ENCODE assay signal across 20 cellular contexts in the genomic region with DNA sequence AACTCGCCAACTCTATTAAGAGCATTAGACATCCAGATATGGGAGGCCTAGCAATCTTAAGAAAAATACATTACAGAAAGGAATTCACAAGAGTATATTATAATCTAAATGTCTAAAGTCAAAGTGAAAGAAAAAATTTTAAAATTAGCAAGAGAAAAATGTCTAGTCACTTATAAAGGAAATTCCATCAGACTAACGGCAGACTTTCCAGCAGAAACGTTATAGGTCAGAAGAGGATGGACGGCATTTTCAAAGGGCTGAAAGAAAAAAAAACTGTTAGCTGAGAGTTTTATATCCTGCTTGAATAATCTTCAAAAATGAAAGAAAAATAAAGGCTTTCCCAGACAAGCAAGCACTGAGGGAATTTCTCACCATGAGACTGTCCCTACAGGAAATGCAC.
DNase-seq lines count a peak whose midpoint lies in the region; ATAC-seq and TF ChIP-seq lines count a peak whose summit lies in the region.
"Had no signal": no experiment of that assay in that cellular context is flagged by ENCODE, and none has a peak within 500 bp of the region (broad histone marks: within the 10 kb centered on the region; RNA-seq: fewer than 3 reads in every experiment).

No MANE protein-coding gene starts in this region.

- no peak overlapping the region for H3K4me2 ChIP-seq in GM23338
- H3K4me2 ChIP-seq: neural progenitor cell had no signal

- H3K27me3 Mint-ChIP-seq in GM23338 (ENCODE audit: insufficient read depth, low read depth, poor library complexity) = peaks cover 3% of the 10 kb centered on the region
- no peaks in the 10 kb centered on the region for H3K27me3 Mint-ChIP-seq in progenitor cell of endocrine pancreas
- H3K27me3 Mint-ChIP-seq: activated CD4-positive, alpha-beta memory T cell treated with anti-CD3 and anti-CD28 coated beads, Interleukin-2, amount 10 ng/mL, durations not matched to agents 7 days and 5 days; CD4-positive, CD25-positive, alpha-beta regulatory T cell had no signal

- peaks cover 12% of the 10 kb centered on the region; the same call in 1 of the 2 replicates for H3K9me2 ChIP-seq in GM23338 (ENCODE audit: insufficient read depth)

- H3K9me3 Mint-ChIP-seq in GM23338 (peaks cover 54% of the 10 kb centered on the region), progenitor cell of endocrine pancreas (ENCODE audit: low read depth) (peaks cover 37% of the 10 kb centered on the region)

- peaks cover 38% of the 10 kb centered on the region for H3K36me3 Mint-ChIP-seq in GM23338 (ENCODE audit: low read depth)
- H3K36me3 Mint-ChIP-seq in progenitor cell of endocrine pancreas (ENCODE audit: insufficient read depth) = peaks cover 9% of the 10 kb centered on the region
- H3K36me3 Mint-ChIP-seq: CD4-positive, CD25-positive, alpha-beta regulatory T cell; T-cell had no signal

- H3K27me3 ChIP-seq in GM23338 (ENCODE audit: insufficient read depth) = no peaks in the 10 kb centered on the region
- H3K27me3 ChIP-seq: neural progenitor cell, tibial nerve had no signal

- H3F3A ChIP-seq in GM23338 (replicated peaks; ENCODE audit: low read depth) = no peaks in the 10 kb centered on the region

- H4K20me1 ChIP-seq in GM23338 (replicated peaks; ENCODE audit: insufficient read depth) = no peaks in the 10 kb centered on the region

- peaks cover 18% of the 10 kb centered on the region; the same call in 1 of the 2 replicates for H3K36me3 ChIP-seq in GM23338 (ENCODE audit: insufficient read depth)
- H3K36me3 ChIP-seq: tibial nerve had no signal

- ATAC-seq in GM23338 = no peak
- ATAC-seq: Panc1, T-cell had no signal

- H3K4me3 ChIP-seq in GM23338 (no peak overlapping the region), fibroblast of villous mesenchyme (ENCODE audit: low read depth, low read length) (no peak overlapping the region)
- H3K4me3 ChIP-seq: neural progenitor cell, tibial nerve had no signal

- no peak overlapping the region for H2AFZ ChIP-seq in GM23338
- H2AFZ ChIP-seq: neural progenitor cell had no signal

- no peaks in the 10 kb centered on the region for H3K79me2 ChIP-seq in GM23338 (replicated peaks; ENCODE audit: insufficient read depth)

- DNase-seq in DMS53 treated with DMSO at 0.1 percent for 48 hours (lab: John Stamatoyannopoulos, UW; ENCODE audit: unreplicated experiment) (peak; percentile 5), GM23338 (ENCODE audit: low spot score) (peak; percentile 44), astrocyte of the hippocampus (ENCODE audit: low read depth, low spot score) (peak; percentile 4), fibroblast of villous mesenchyme (ENCODE audit: low read depth) (peak; percentile 16), progenitor cell of endocrine pancreas (ENCODE audit: low spot score, unreplicated experiment) (no peak), NCI-H1417 treated with DMSO at 0.1 percent for 48 hours (lab: John Stamatoyannopoulos, UW) (no peak)
- no peak for DNase-seq in activated T-cell treated with anti-CD3 and anti-CD28 coated beads, Interleukin-2, amount 50 U/mL, for 1 hour
- DNase-seq: activated CD4-positive, alpha-beta memory T cell treated with anti-CD3 and anti-CD28 coated beads, Interleukin-2, amount 10 ng/mL, durations not matched to agents 7 days and 5 days; CD4-positive, CD25-positive, alpha-beta regulatory T cell; effector CD8-positive, alpha-beta T cell; GDM1; kidney; NCI-H1048; NCI-H1930; posterior cingulate gyrus; SIG-M5; T-cell had no signal

- no peaks in the 10 kb centered on the region for H3K4me1 ChIP-seq in GM23338 (ENCODE audit: insufficient read depth)
- H3K4me1 ChIP-seq: neural progenitor cell, tibial nerve had no signal

- H3K27ac Mint-ChIP-seq in GM23338 (no peak overlapping the region), progenitor cell of endocrine pancreas (no peak overlapping the region)
- H3K27ac Mint-ChIP-seq: activated CD4-positive, alpha-beta memory T cell treated with anti-CD3 and anti-CD28 coated beads, Interleukin-2, amount 10 ng/mL, durations not matched to agents 7 days and 5 days; CD4-positive, CD25-positive, alpha-beta regulatory T cell; neural progenitor cell; T-cell had no signal

- H3K27ac ChIP-seq in GM23338 (ENCODE audit: low read depth) = no peak overlapping the region
- H3K27ac ChIP-seq: neural progenitor cell, tibial nerve had no signal

- no peak overlapping the region for H3K4me3 Mint-ChIP-seq in GM23338
- no peak overlapping the region for H3K4me3 Mint-ChIP-seq in progenitor cell of endocrine pancreas (ENCODE audit: low read depth)
- H3K4me3 Mint-ChIP-seq: activated CD4-positive, alpha-beta memory T cell treated with anti-CD3 and anti-CD28 coated beads, Interleukin-2, amount 10 ng/mL, durations not matched to agents 7 days and 5 days; CD4-positive, CD25-positive, alpha-beta regulatory T cell; neural progenitor cell; T-cell had no signal

- H3K4me1 Mint-ChIP-seq in GM23338 (no peaks in the 10 kb centered on the region; the same call in 2 of the 3 replicates), progenitor cell of endocrine pancreas (ENCODE audit: low read depth) (no peaks in the 10 kb centered on the region)
- H3K4me1 Mint-ChIP-seq: activated CD4-positive, alpha-beta memory T cell treated with anti-CD3 and anti-CD28 coated beads, Interleukin-2, amount 10 ng/mL, durations not matched to agents 7 days and 5 days; CD4-positive, CD25-positive, alpha-beta regulatory T cell; neural progenitor cell; T-cell had no signal

- TF ChIP-seq CTCF in GM23338 (conservative IDR thresholded peaks at IDR 0.05; ENCODE audit: low read depth in 2 of 2) = no peak
- TF ChIP-seq CTCF in fibroblast of villous mesenchyme (IDR thresholded peaks at IDR 0.05; ENCODE audit: insufficient read depth, low read depth, low read length) = no peak
- TF ChIP-seq CTCF in progenitor cell of endocrine pancreas (IDR thresholded peaks at IDR 0.05; ENCODE audit: unreplicated experiment) = no peak

TF ChIP-seq in GM23338, 12 proteins besides CTCF, POLR2A, EP300 and RAD21 (continues in another document):
- TF ChIP-seq ZNF331 (CRISPR knock-in tag; IDR thresholded peaks at IDR 0.05; ENCODE audit: low read depth) = no peak
- TF ChIP-seq, protein P1, sequence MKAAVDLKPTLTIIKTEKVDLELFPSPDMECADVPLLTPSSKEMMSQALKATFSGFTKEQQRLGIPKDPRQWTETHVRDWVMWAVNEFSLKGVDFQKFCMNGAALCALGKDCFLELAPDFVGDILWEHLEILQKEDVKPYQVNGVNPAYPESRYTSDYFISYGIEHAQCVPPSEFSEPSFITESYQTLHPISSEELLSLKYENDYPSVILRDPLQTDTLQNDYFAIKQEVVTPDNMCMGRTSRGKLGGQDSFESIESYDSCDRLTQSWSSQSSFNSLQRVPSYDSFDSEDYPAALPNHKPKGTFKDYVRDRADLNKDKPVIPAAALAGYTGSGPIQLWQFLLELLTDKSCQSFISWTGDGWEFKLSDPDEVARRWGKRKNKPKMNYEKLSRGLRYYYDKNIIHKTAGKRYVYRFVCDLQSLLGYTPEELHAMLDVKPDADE (IDR thresholded peaks at IDR 0.05) = no peak
- TF ChIP-seq EZH2phosphoT487 (IDR thresholded peaks at IDR 0.05; ENCODE audit: unreplicated experiment) = no peak
- TF ChIP-seq NANOG (IDR thresholded peaks at IDR 0.05; ENCODE audit: borderline replicate concordance) = no peak
- TF ChIP-seq JUNB (IDR thresholded peaks at IDR 0.05; ENCODE audit: unreplicated experiment) = no peak
- TF ChIP-seq ZNF114 (CRISPR knock-in tag; IDR thresholded peaks at IDR 0.05) = no peak

Comparison
In these comparisons a context has a peak if more than half of its experiments do, and no peak if none do; other contexts are left out.
1. DNase-seq: peak in DMS53 treated with DMSO at 0.1 percent for 48 hours (single experiment), GM23338 (single experiment), astrocyte of the hippocampus (single experiment) and fibroblast of villous mesenchyme (single experiment); none in progenitor cell of endocrine pancreas (single experiment), activated T-cell treated with anti-CD3 and anti-CD28 coated beads, Interleukin-2, amount 50 U/mL, for 1 hour (single experiment) and NCI-H1417 treated with DMSO at 0.1 percent for 48 hours (single experiment).